37 cellular contexts compared by ENCODE assay signal in genomic region chr7:106170651-106171050, GRCh38.
"Had no signal": no experiment of that assay in that cellular context is flagged by ENCODE, and none has a peak within 500 bp of the region (broad histone marks: within the 10 kb centered on the region; RNA-seq: fewer than 3 reads in every experiment).

No MANE protein-coding gene starts in this region.

- H3K27me3 Mint-ChIP-seq: activated naive CD4-positive, alpha-beta T cell treated with anti-CD3 and anti-CD28 coated beads, Interleukin-2, amount 50 U/mL, for 24 hours had no signal

- H3K4me1 ChIP-seq: body of pancreas had no signal

- H3K4me3 ChIP-seq: body of pancreas, cardiac muscle cell had no signal

- H3K27ac ChIP-seq: body of pancreas, cardiac muscle cell, WERI-Rb-1 had no signal

- H3K9me3 Mint-ChIP-seq: activated CD4-positive, alpha-beta memory T cell treated with anti-CD3 and anti-CD28 coated beads for 36 hours; activated CD4-positive, alpha-beta T cell treated with anti-CD3 and anti-CD28 coated beads, Interleukin-2, amount 10 ng/mL, durations not matched to agents 24 days and 14 days; activated CD8-positive, alpha-beta T cell treated with anti-CD3 and anti-CD28 coated beads for 36 hours; activated naive CD4-positive, alpha-beta T cell treated with anti-CD3 and anti-CD28 coated beads, Interleukin-2, amount 10 ng/mL, durations not matched to agents 7 days and 5 days; activated naive CD4-positive, alpha-beta T cell treated with anti-CD3 and anti-CD28 coated beads, Interleukin-2, amount 50 U/mL, for 24 hours; activated naive CD8-positive, alpha-beta T cell treated with anti-CD3 and anti-CD28 coated beads, Interleukin-2, amount 10 ng/mL, durations not matched to agents 7 days and 5 days; activated naive CD8-positive, alpha-beta T cell treated with anti-CD3 and anti-CD28 coated beads, Interleukin-2, amount 50 U/mL, for 24 hours; activated T-helper 2 cell treated with anti-CD3 and anti-CD28 coated beads, Interferon-gamma antibody, Interleukin-2, Interleukin-4, amounts not matched to agents 10 μg/mL and 5 μg/mL and 100 μg/mL, durations not matched to agents 14 hours and 24 hours and 36 hours; central memory CD8-positive, alpha-beta T cell; T-helper 1 cell treated with Interleukin-12 subunit alpha and Interleukin-12 subunit beta and Interleukin-4 antibody, amounts not matched to agents 30 μg/mL and 1 μg/mL, for 36 hours; T-helper 2 cell treated with Interferon-gamma antibody and Interleukin-4, amounts not matched to agents 5 μg/mL and 100 μg/mL, for 36 hours; WTC11 had no signal

- H3K27ac Mint-ChIP-seq: activated CD4-positive, alpha-beta memory T cell treated with anti-CD3 and anti-CD28 coated beads for 36 hours; activated CD4-positive, alpha-beta T cell treated with anti-CD3 and anti-CD28 coated beads for 36 hours; activated CD4-positive, alpha-beta T cell treated with anti-CD3 and anti-CD28 coated beads, Interleukin-2, amount 10 ng/mL, durations not matched to agents 24 days and 14 days; activated CD8-positive, alpha-beta T cell treated with anti-CD3 and anti-CD28 coated beads for 36 hours; activated naive CD4-positive, alpha-beta T cell treated with anti-CD3 and anti-CD28 coated beads, Interleukin-2, amount 10 ng/mL, durations not matched to agents 7 days and 5 days; activated naive CD4-positive, alpha-beta T cell treated with anti-CD3 and anti-CD28 coated beads, Interleukin-2, amount 50 U/mL, for 24 hours; activated naive CD8-positive, alpha-beta T cell; activated naive CD8-positive, alpha-beta T cell treated with anti-CD3 and anti-CD28 coated beads, Interleukin-2, amount 10 ng/mL, durations not matched to agents 7 days and 5 days; activated naive CD8-positive, alpha-beta T cell treated with anti-CD3 and anti-CD28 coated beads, Interleukin-2, amount 50 U/mL, for 24 hours; activated T-helper 2 cell treated with anti-CD3 and anti-CD28 coated beads, Interferon-gamma antibody, Interleukin-2, Interleukin-4, amounts not matched to agents 10 μg/mL and 5 μg/mL and 100 μg/mL, durations not matched to agents 14 hours and 24 hours and 36 hours; T-helper 1 cell treated with Interleukin-12 subunit alpha and Interleukin-12 subunit beta and Interleukin-4 antibody, amounts not matched to agents 30 μg/mL and 1 μg/mL, for 36 hours; T-helper 2 cell treated with Interferon-gamma antibody and Interleukin-4, amounts not matched to agents 5 μg/mL and 100 μg/mL, for 36 hours; WTC11 had no signal

- ATAC-seq: activated CD4-positive, alpha-beta T cell treated with anti-CD3 and anti-CD28 coated beads for 36 hours; activated CD4-positive, CD25-positive, alpha-beta regulatory T cell treated with anti-CD3 and anti-CD28 coated beads, Interleukin-2, amount 50 U/mL, for 24 hours; activated CD8-positive, alpha-beta T cell treated with anti-CD3 and anti-CD28 coated beads for 36 hours; activated naive CD8-positive, alpha-beta T cell treated with anti-CD3 and anti-CD28 coated beads, Interleukin-2, amount 50 U/mL, for 24 hours; body of pancreas; WTC11 had no signal

- FAIRE-seq: astrocyte, bronchial epithelial cell had no signal

- H3K36me3 Mint-ChIP-seq: activated CD4-positive, alpha-beta memory T cell treated with anti-CD3 and anti-CD28 coated beads for 36 hours; activated naive CD4-positive, alpha-beta T cell treated with anti-CD3 and anti-CD28 coated beads, Interleukin-2, amount 10 ng/mL, durations not matched to agents 7 days and 5 days; activated naive CD4-positive, alpha-beta T cell treated with anti-CD3 and anti-CD28 coated beads, Interleukin-2, amount 50 U/mL, for 24 hours; activated naive CD8-positive, alpha-beta T cell; activated naive CD8-positive, alpha-beta T cell treated with anti-CD3 and anti-CD28 coated beads, Interleukin-2, amount 10 ng/mL, durations not matched to agents 7 days and 5 days; WTC11 had no signal

- H3K27me3 ChIP-seq: body of pancreas, cardiac muscle cell had no signal

- DNase-seq: activated CD4-positive, alpha-beta memory T cell treated with anti-CD3 and anti-CD28 coated beads for 36 hours; activated CD4-positive, alpha-beta T cell treated with anti-CD3 and anti-CD28 coated beads for 1 hour; activated CD4-positive, alpha-beta T cell treated with anti-CD3 and anti-CD28 coated beads for 36 hours; activated CD4-positive, alpha-beta T cell treated with anti-CD3 and anti-CD28 coated beads, Interleukin-2, amount 10 ng/mL, durations not matched to agents 24 days and 14 days; activated CD4-positive, alpha-beta T cell treated with anti-CD3 and anti-CD28 coated beads, Interleukin-2, amount 50 U/mL, for 1 hour; activated CD4-positive, alpha-beta T cell treated with anti-CD3 and anti-CD28 coated beads, Interleukin-2, amount 50 U/mL, for 4 hours; activated CD4-positive, CD25-positive, alpha-beta regulatory T cell; activated CD8-positive, alpha-beta memory T cell treated with anti-CD3 and anti-CD28 coated beads, Interleukin-2, amount 50 U/mL, for 4 hours; activated CD8-positive, alpha-beta T cell treated with anti-CD3 and anti-CD28 coated beads for 36 hours; activated effector memory CD4-positive, alpha-beta T cell treated with Interleukin-2 at 50 U/mL for 16 hours; activated gamma-delta T cell; activated naive CD4-positive, alpha-beta T cell treated with anti-CD3 and anti-CD28 coated beads, Interleukin-2, amount 10 ng/mL, durations not matched to agents 7 days and 5 days; activated naive CD4-positive, alpha-beta T cell treated with Interleukin-2 at 50 U/mL for 16 hours; activated naive CD8-positive, alpha-beta T cell treated with anti-CD3 and anti-CD28 coated beads, Interleukin-2, amount 10 ng/mL, durations not matched to agents 7 days and 5 days; activated naive CD8-positive, alpha-beta T cell treated with anti-CD3 and anti-CD28 coated beads, Interleukin-2, amount 50 U/mL, for 24 hours; activated T-cell treated with anti-CD3 and anti-CD28 coated beads for 4 hours; activated T-cell treated with anti-CD3 and anti-CD28 coated beads, Interleukin-2, amount 50 U/mL, for 1 hour; activated T-cell treated with anti-CD3 and anti-CD28 coated beads, Interleukin-2, amount 50 U/mL, for 48 hours; amygdala; aorta; body of pancreas; cerebellar nuclear complex; T-helper 1 cell; T-helper 2 cell; T-helper 9 cell; WERI-Rb-1 had no signal

- H3K4me1 Mint-ChIP-seq: activated CD4-positive, alpha-beta T cell treated with anti-CD3 and anti-CD28 coated beads for 36 hours; activated naive CD4-positive, alpha-beta T cell treated with anti-CD3 and anti-CD28 coated beads, Interleukin-2, amount 50 U/mL, for 24 hours; activated naive CD8-positive, alpha-beta T cell treated with anti-CD3 and anti-CD28 coated beads, Interleukin-2, amount 10 ng/mL, durations not matched to agents 7 days and 5 days; central memory CD8-positive, alpha-beta T cell had no signal

- H3K36me3 ChIP-seq: cardiac muscle cell, WERI-Rb-1 had no signal

- H3K9me3 ChIP-seq: body of pancreas had no signal

- H3K4me3 Mint-ChIP-seq: activated CD4-positive, alpha-beta memory T cell treated with anti-CD3 and anti-CD28 coated beads for 36 hours; activated CD4-positive, alpha-beta T cell treated with anti-CD3 and anti-CD28 coated beads for 36 hours; activated CD4-positive, alpha-beta T cell treated with anti-CD3 and anti-CD28 coated beads, Interleukin-2, amount 10 ng/mL, durations not matched to agents 24 days and 14 days; activated CD8-positive, alpha-beta T cell treated with anti-CD3 and anti-CD28 coated beads for 36 hours; activated naive CD4-positive, alpha-beta T cell treated with anti-CD3 and anti-CD28 coated beads, Interleukin-2, amount 10 ng/mL, durations not matched to agents 7 days and 5 days; activated naive CD4-positive, alpha-beta T cell treated with anti-CD3 and anti-CD28 coated beads, Interleukin-2, amount 50 U/mL, for 24 hours; activated naive CD8-positive, alpha-beta T cell; activated naive CD8-positive, alpha-beta T cell treated with anti-CD3 and anti-CD28 coated beads, Interleukin-2, amount 10 ng/mL, durations not matched to agents 7 days and 5 days; activated naive CD8-positive, alpha-beta T cell treated with anti-CD3 and anti-CD28 coated beads, Interleukin-2, amount 50 U/mL, for 24 hours; central memory CD8-positive, alpha-beta T cell; T-helper 1 cell treated with Interleukin-12 subunit alpha and Interleukin-12 subunit beta and Interleukin-4 antibody, amounts not matched to agents 30 μg/mL and 1 μg/mL, for 36 hours; T-helper 2 cell treated with Interferon-gamma antibody and Interleukin-4, amounts not matched to agents 5 μg/mL and 100 μg/mL, for 36 hours; WTC11 had no signal
